ENCODE assay signal across 27 cellular contexts in the genomic region with DNA sequence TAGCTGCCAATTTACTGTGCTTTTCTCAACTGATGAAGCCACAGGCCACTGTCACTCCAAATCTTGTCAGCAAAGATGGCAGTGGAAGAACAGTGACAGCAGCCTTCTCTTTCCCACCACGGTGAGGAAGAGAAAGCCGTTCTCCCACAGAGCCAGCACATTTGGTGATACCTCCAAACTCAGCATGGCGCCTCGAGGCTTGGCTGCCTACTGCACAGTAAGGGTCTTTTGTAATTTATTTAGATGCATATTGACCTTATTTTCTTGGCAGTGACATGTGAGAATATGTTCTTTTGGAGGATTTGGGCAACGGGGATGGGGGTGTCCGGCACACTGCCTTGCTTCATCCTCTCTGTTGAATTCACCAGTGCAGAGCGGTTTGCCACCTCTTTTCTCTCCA.
"Had no signal": no experiment of that assay in that cellular context is flagged by ENCODE, and none has a peak within 500 bp of the region (broad histone marks: within the 10 kb centered on the region; RNA-seq: fewer than 3 reads in every experiment).

No MANE protein-coding gene starts in this region.

- FAIRE-seq: pancreas, small intestine had no signal

- H3K36me3 ChIP-seq: pancreas, prostate gland, right lobe of liver, sigmoid colon, stomach, thoracic aorta, thyroid gland, tibial nerve, upper lobe of left lung, uterus had no signal

- H3K4me3 ChIP-seq: pancreas, prostate gland, right lobe of liver, sigmoid colon, stomach, thoracic aorta, thyroid gland, tibial nerve, upper lobe of left lung, uterus had no signal

- H3K4me1 ChIP-seq: pancreas, prostate gland, right lobe of liver, sigmoid colon, stomach, thyroid gland, tibial nerve, upper lobe of left lung, uterus had no signal

- H3K27ac ChIP-seq: pancreas, prostate gland, right lobe of liver, sigmoid colon, stomach, thoracic aorta, thyroid gland, tibial nerve, upper lobe of left lung, uterus had no signal

- H3K9me3 Mint-ChIP-seq: nephron progenitor cell; stimulated activated naive CD8-positive, alpha-beta T cell treated with anti-CD3 and anti-CD28 coated beads, Interleukin-15, Interleukin-2, amounts not matched to agents 100 ng/mL and 50 ng/mL, for 24 hours had no signal

- H3K4me1 Mint-ChIP-seq: naive B cell; naive thymus-derived CD8-positive, alpha-beta T cell; nephron progenitor cell; neural crest cell; stimulated activated effector memory CD8-positive, alpha-beta T cell treated with anti-CD3 and anti-CD28 coated beads, Interleukin-12 subunit alpha, Interleukin-12 subunit beta, amount 100 ng/mL, for 72 hours; stimulated activated naive B cell treated with anti-CD40 and anti-IgM and Interleukin-4, amounts not matched to agents 10 μg/mL and 1 μg/mL and 100 μg/mL, for 72 hours had no signal

- H3K27me3 ChIP-seq: pancreas, right lobe of liver, sigmoid colon, stomach, thyroid gland, tibial nerve, upper lobe of left lung, uterus had no signal

- H3K27me3 Mint-ChIP-seq: naive B cell; natural killer cell treated with Interleukin-12 subunit alpha and Interleukin-12 subunit beta and Interleukin-15 and Interleukin-18, amount 100 ng/mL, for 72 hours; stimulated activated naive B cell treated with anti-CD40 and anti-IgM and Interleukin-4, amounts not matched to agents 10 μg/mL and 1 μg/mL and 100 μg/mL, for 72 hours; stimulated activated naive CD8-positive, alpha-beta T cell treated with anti-CD3 and anti-CD28 coated beads, Interleukin-15, Interleukin-2, amounts not matched to agents 100 ng/mL and 50 ng/mL, for 24 hours had no signal

- H3K4me3 Mint-ChIP-seq: naive B cell; naive thymus-derived CD8-positive, alpha-beta T cell; natural killer cell treated with Interleukin-12 subunit alpha and Interleukin-12 subunit beta and Interleukin-15 and Interleukin-18, amount 100 ng/mL, for 72 hours; nephron progenitor cell; neural crest cell; stimulated activated effector memory CD8-positive, alpha-beta T cell treated with anti-CD3 and anti-CD28 coated beads, Interleukin-12 subunit alpha, Interleukin-12 subunit beta, amount 100 ng/mL, for 72 hours; stimulated activated naive B cell treated with anti-CD40 and anti-IgM and Interleukin-4, amounts not matched to agents 10 μg/mL and 1 μg/mL and 100 μg/mL, for 72 hours; stimulated activated naive CD8-positive, alpha-beta T cell treated with anti-CD3 and anti-CD28 coated beads, Interleukin-15, Interleukin-2, amounts not matched to agents 100 ng/mL and 50 ng/mL, for 24 hours had no signal

- H3K9me3 ChIP-seq: pancreas, prostate gland, right lobe of liver, sigmoid colon, stomach, thoracic aorta, thyroid gland, tibial nerve, upper lobe of left lung, uterus had no signal

- H3K36me3 Mint-ChIP-seq: naive B cell; naive thymus-derived CD8-positive, alpha-beta T cell; natural killer cell treated with Interleukin-12 subunit alpha and Interleukin-12 subunit beta and Interleukin-15 and Interleukin-18, amount 100 ng/mL, for 72 hours; stimulated activated effector memory CD8-positive, alpha-beta T cell treated with anti-CD3 and anti-CD28 coated beads, Interleukin-12 subunit alpha, Interleukin-12 subunit beta, amount 100 ng/mL, for 72 hours; stimulated activated naive B cell treated with anti-CD40 and anti-IgM and Interleukin-4, amounts not matched to agents 10 μg/mL and 1 μg/mL and 100 μg/mL, for 72 hours had no signal

- DNase-seq: naive B cell; naive thymus-derived CD8-positive, alpha-beta T cell; nephron progenitor cell; occipital lobe; pancreas; right cardiac atrium; right lobe of liver; sigmoid colon; small intestine; stimulated activated CD4-positive, alpha-beta T cell treated with anti-CD3 and anti-CD28 coated beads, Interleukin-15, amount 100 ng/mL, for 24 hours; stimulated activated CD4-positive, alpha-beta T cell treated with anti-CD3 and anti-CD28 coated beads, Interleukin-2, amount 100 ng/mL, for 24 hours; stimulated activated CD4-positive, alpha-beta T cell treated with anti-CD3 and anti-CD28 coated beads, Interleukin-2, amount 100 ng/mL, for 48 hours; stimulated activated CD4-positive, alpha-beta T cell treated with anti-CD3 and anti-CD28 coated beads, Interleukin-4, amount 100 ng/mL, for 24 hours; stimulated activated naive B cell treated with anti-CD40 and anti-IgM and Interleukin-4, amounts not matched to agents 10 μg/mL and 1 μg/mL and 100 μg/mL, for 72 hours; stimulated activated naive CD4-positive, alpha-beta T cell treated with Interleukin-2 at 50 U/mL for 16 hours; stomach; thyroid gland; trophoblast cell; upper lobe of left lung; uterus had no signal

- H3K27ac Mint-ChIP-seq: naive B cell; naive thymus-derived CD8-positive, alpha-beta T cell; natural killer cell treated with Interleukin-12 subunit alpha and Interleukin-12 subunit beta and Interleukin-15 and Interleukin-18, amount 100 ng/mL, for 72 hours; nephron progenitor cell; stimulated activated effector memory CD8-positive, alpha-beta T cell treated with anti-CD3 and anti-CD28 coated beads, Interleukin-12 subunit alpha, Interleukin-12 subunit beta, amount 100 ng/mL, for 72 hours; stimulated activated naive B cell treated with anti-CD40 and anti-IgM and Interleukin-4, amounts not matched to agents 10 μg/mL and 1 μg/mL and 100 μg/mL, for 72 hours; stimulated activated naive CD8-positive, alpha-beta T cell treated with anti-CD3 and anti-CD28 coated beads, Interleukin-15, Interleukin-2, amounts not matched to agents 100 ng/mL and 50 ng/mL, for 24 hours had no signal
